Comparison of ENCODE assay signal across 1 cellular context in the genomic region with DNA sequence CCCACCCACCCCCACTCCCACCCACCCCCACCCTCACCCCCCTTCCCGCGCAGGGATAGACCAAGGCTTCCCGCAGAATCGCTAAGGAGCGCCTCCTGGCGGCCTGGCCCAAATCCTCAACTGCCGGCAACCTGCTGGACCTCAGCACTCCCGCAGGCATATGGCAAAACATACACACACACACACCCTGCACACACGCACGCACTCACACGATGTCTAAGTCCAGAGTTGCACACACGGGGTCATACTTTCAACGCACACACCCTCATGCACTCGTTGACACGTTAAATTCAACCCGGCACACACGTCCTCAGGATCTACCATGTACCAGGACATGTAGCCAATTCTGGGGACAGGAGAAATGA.
TF ChIP-seq lines count a peak whose summit lies in the region.

No MANE protein-coding gene starts in this region.

TF ChIP-seq in GM23338, 12 proteins besides CTCF, POLR2A, EP300 and RAD21 (continued from another document):
- TF ChIP-seq, protein P1, sequence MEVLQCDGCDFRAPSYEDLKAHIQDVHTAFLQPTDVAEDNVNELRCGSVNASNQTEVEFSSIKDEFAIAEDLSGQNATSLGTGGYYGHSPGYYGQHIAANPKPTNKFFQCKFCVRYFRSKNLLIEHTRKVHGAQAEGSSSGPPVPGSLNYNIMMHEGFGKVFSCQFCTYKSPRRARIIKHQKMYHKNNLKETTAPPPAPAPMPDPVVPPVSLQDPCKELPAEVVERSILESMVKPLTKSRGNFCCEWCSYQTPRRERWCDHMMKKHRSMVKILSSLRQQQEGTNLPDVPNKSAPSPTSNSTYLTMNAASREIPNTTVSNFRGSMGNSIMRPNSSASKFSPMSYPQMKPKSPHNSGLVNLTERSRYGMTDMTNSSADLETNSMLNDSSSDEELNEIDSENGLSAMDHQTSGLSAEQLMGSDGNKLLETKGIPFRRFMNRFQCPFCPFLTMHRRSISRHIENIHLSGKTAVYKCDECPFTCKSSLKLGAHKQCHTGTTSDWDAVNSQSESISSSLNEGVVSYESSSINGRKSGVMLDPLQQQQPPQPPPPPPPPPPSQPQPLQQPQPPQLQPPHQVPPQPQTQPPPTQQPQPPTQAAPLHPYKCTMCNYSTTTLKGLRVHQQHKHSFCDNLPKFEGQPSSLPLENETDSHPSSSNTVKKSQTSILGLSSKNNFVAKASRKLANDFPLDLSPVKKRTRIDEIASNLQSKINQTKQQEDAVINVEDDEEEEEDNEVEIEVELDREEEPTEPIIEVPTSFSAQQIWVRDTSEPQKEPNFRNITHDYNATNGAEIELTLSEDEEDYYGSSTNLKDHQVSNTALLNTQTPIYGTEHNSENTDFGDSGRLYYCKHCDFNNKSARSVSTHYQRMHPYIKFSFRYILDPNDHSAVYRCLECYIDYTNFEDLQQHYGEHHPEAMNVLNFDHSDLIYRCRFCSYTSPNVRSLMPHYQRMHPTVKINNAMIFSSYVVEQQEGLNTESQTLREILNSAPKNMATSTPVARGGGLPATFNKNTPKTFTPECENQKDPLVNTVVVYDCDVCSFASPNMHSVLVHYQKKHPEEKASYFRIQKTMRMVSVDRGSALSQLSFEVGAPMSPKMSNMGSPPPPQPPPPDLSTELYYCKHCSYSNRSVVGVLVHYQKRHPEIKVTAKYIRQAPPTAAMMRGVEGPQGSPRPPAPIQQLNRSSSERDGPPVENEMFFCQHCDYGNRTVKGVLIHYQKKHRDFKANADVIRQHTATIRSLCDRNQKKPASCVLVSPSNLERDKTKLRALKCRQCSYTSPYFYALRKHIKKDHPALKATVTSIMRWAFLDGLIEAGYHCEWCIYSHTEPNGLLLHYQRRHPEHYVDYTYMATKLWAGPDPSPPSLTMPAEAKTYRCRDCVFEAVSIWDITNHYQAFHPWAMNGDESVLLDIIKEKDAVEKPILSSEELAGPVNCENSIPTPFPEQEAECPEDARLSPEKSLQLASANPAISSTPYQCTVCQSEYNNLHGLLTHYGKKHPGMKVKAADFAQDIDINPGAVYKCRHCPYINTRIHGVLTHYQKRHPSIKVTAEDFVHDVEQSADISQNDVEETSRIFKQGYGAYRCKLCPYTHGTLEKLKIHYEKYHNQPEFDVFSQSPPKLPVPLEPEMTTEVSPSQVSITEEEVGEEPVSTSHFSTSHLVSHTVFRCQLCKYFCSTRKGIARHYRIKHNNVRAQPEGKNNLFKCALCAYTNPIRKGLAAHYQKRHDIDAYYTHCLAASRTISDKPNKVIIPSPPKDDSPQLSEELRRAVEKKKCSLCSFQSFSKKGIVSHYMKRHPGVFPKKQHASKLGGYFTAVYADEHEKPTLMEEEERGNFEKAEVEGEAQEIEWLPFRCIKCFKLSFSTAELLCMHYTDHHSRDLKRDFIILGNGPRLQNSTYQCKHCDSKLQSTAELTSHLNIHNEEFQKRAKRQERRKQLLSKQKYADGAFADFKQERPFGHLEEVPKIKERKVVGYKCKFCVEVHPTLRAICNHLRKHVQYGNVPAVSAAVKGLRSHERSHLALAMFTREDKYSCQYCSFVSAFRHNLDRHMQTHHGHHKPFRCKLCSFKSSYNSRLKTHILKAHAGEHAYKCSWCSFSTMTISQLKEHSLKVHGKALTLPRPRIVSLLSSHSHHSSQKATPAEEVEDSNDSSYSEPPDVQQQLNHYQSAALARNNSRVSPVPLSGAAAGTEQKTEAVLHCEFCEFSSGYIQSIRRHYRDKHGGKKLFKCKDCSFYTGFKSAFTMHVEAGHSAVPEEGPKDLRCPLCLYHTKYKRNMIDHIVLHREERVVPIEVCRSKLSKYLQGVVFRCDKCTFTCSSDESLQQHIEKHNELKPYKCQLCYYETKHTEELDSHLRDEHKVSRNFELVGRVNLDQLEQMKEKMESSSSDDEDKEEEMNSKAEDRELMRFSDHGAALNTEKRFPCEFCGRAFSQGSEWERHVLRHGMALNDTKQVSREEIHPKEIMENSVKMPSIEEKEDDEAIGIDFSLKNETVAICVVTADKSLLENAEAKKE (CRISPR knock-in tag; IDR thresholded peaks at IDR 0.05), result no peak
- TF ChIP-seq JUNB (IDR thresholded peaks at IDR 0.05; ENCODE audit: unreplicated experiment), result no peak
- TF ChIP-seq ZNF331 (CRISPR knock-in tag; IDR thresholded peaks at IDR 0.05; ENCODE audit: low read depth), result no peak
- TF ChIP-seq STAT1 (IDR thresholded peaks at IDR 0.05; ENCODE audit: unreplicated experiment), result no peak
- no peak for TF ChIP-seq POLR2AphosphoS5 (IDR thresholded peaks at IDR 0.05; ENCODE audit: low read depth)
